1 cellular context compared by ENCODE assay signal in the genomic region with DNA sequence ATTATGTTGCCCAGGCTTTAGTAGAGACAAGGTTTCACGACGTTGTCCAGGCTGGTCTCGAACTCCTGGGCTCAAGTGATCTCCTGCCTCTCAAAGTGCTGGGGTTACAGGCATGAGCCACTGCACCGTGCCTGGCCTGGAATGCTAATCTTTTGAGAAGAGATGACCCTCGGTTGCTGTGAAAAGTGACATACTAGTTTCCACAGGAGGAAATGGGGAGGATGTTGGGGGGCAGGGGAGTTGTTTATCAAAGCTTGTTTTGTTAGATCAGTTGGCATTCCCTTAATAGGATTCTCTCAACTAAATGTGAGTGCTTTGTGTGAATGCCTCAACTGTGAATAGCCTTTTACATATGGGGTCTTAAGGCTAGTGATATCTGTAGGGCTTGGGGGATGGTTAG.
A peak's percentile ranks its signal among the peaks of the same experiment; 100 is the strongest.
TF ChIP-seq lines count a peak whose summit lies in the region.

No MANE protein-coding gene starts in this region.

TF ChIP-seq in HEK293, 187 proteins besides CTCF, POLR2A, EP300 and RAD21:
- TF ChIP-seq, protein P1, sequence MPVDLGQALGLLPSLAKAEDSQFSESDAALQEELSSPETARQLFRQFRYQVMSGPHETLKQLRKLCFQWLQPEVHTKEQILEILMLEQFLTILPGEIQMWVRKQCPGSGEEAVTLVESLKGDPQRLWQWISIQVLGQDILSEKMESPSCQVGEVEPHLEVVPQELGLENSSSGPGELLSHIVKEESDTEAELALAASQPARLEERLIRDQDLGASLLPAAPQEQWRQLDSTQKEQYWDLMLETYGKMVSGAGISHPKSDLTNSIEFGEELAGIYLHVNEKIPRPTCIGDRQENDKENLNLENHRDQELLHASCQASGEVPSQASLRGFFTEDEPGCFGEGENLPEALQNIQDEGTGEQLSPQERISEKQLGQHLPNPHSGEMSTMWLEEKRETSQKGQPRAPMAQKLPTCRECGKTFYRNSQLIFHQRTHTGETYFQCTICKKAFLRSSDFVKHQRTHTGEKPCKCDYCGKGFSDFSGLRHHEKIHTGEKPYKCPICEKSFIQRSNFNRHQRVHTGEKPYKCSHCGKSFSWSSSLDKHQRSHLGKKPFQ (tag by site-specific recombination; IDR thresholded peaks at IDR 0.05), result no peak
- TF ChIP-seq GFI1B (tag by site-specific recombination; IDR thresholded peaks at IDR 0.05) (no peak), WT1 (tag by site-specific recombination; IDR thresholded peaks at IDR 0.05) (0 out of 2 replicates have a peak, but pooled peaks have one; percentile 33), ZNF76 (tag by site-specific recombination; IDR thresholded peaks at IDR 0.05; ENCODE audit: borderline replicate concordance, low read depth) (no peak)
